14 cellular contexts compared by ENCODE assay signal in genomic region chr2:145764631-145765030, GRCh38.
DNase-seq lines count a peak whose midpoint lies in the region; ATAC-seq and TF ChIP-seq lines count a peak whose summit lies in the region.
"Had no signal": no experiment of that assay in that cellular context is flagged by ENCODE, and none has a peak within 500 bp of the region (broad histone marks: within the 10 kb centered on the region; RNA-seq: fewer than 3 reads in every experiment).

No MANE protein-coding gene starts in this region.

- H3K4me1 ChIP-seq in left ventricle myocardium inferior = peaks cover 8% of the 10 kb centered on the region
- H3K4me1 ChIP-seq: adrenal gland had no signal

- no peak for TF ChIP-seq CTCF in AG09319 (IDR thresholded peaks at IDR 0.05; ENCODE audit: low read depth, low read length)
- no peak for TF ChIP-seq CTCF in left ventricle myocardium inferior (IDR thresholded peaks at IDR 0.05; ENCODE audit: borderline replicate concordance)
- TF ChIP-seq CTCF in WTC11 (IDR thresholded peaks at IDR 0.05) = no peak

- H3K9me3 ChIP-seq in left ventricle myocardium inferior (replicated peaks) = no peaks in the 10 kb centered on the region
- H3K9me3 ChIP-seq: adrenal gland had no signal

- POLR2A ChIA-PET in WTC11 (lab: Charles Lee) = no interaction called here

- no peak overlapping the region for H3K27ac Mint-ChIP-seq in WTC11
- H3K27ac Mint-ChIP-seq: HFFc6 had no signal

- H3K36me3 Mint-ChIP-seq in WTC11 = no peaks in the 10 kb centered on the region

- ATAC-seq in WTC11 (no peak), HG03571 (IDR thresholded peaks at IDR 0.05; ENCODE audit: unreplicated experiment) (no peak)
- ATAC-seq: left lobe of liver had no signal

- H3K27ac ChIP-seq in left ventricle myocardium inferior (replicated peaks) (no peak overlapping the region), caudate nucleus (ENCODE audit: low read depth, low read length) (no peak overlapping the region)
- H3K27ac ChIP-seq: adrenal gland, WERI-Rb-1 had no signal

- H3K9me3 Mint-ChIP-seq in WTC11 = no peaks in the 10 kb centered on the region
- H3K9me3 Mint-ChIP-seq: HFFc6 had no signal

- CTCF ChIA-PET in WTC11 (lab: Charles Lee) = interaction anchor here (1.5 kb wide), 1 partner anchor 12 kb away, joined by 5 read pairs; no protein-coding TSS in a partner anchor

- H3K4me3 ChIP-seq in left ventricle myocardium inferior = no peak overlapping the region
- H3K4me3 ChIP-seq: adrenal gland had no signal

- no peaks in the 10 kb centered on the region for H3K27me3 ChIP-seq in left ventricle myocardium inferior (ENCODE audit: low read depth)
- H3K27me3 ChIP-seq: adrenal gland had no signal

- no peaks in the 10 kb centered on the region for H3K27me3 Mint-ChIP-seq in WTC11 (ENCODE audit: low read depth)

- intact Hi-C loops in left ventricle myocardium inferior (cut with micrococcal nuclease) = no loop called here

- peak; percentile 47 for DNase-seq in AG09319 (ENCODE audit: extremely low read depth, low read depth)
- DNase-seq in NCI-H1092 (lab: John Stamatoyannopoulos, UW) = peak; percentile 73
- peak; percentile 79 for DNase-seq in NCI-H748 (lab: John Stamatoyannopoulos, UW; ENCODE audit: unreplicated experiment)
- peak; percentile 60 for DNase-seq in left ventricle myocardium inferior
- no peak for DNase-seq in AG20443 (ENCODE audit: low spot score)
- no peak for DNase-seq in caudate nucleus (lab: John Stamatoyannopoulos, UW)
- DNase-seq in WTC11 (ENCODE audit: low spot score) = no peak
- DNase-seq: HFFc6, NCI-H526 treated with DMSO at 0.1 percent for 48 hours, SHP77 treated with DMSO at 0.1 percent for 48 hours, WERI-Rb-1 had no signal

- peaks cover 14% of the 10 kb centered on the region for H3K4me1 Mint-ChIP-seq in WTC11

- no peaks in the 10 kb centered on the region for H3K36me3 ChIP-seq in left ventricle myocardium inferior
- H3K36me3 ChIP-seq: adrenal gland, WERI-Rb-1 had no signal

- H3K4me3 Mint-ChIP-seq in WTC11 = no peak overlapping the region
- H3K4me3 Mint-ChIP-seq: HFFc6 had no signal

TF ChIP-seq in WTC11, 78 proteins besides CTCF, POLR2A, EP300 and RAD21:
- TF ChIP-seq, protein P1, sequence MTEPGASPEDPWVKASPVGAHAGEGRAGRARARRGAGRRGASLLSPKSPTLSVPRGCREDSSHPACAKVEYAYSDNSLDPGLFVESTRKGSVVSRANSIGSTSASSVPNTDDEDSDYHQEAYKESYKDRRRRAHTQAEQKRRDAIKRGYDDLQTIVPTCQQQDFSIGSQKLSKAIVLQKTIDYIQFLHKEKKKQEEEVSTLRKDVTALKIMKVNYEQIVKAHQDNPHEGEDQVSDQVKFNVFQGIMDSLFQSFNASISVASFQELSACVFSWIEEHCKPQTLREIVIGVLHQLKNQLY (CRISPR knock-in tag; IDR thresholded peaks at IDR 0.05) = no peak
- TF ChIP-seq, protein P2, sequence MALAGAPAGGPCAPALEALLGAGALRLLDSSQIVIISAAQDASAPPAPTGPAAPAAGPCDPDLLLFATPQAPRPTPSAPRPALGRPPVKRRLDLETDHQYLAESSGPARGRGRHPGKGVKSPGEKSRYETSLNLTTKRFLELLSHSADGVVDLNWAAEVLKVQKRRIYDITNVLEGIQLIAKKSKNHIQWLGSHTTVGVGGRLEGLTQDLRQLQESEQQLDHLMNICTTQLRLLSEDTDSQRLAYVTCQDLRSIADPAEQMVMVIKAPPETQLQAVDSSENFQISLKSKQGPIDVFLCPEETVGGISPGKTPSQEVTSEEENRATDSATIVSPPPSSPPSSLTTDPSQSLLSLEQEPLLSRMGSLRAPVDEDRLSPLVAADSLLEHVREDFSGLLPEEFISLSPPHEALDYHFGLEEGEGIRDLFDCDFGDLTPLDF (CRISPR knock-in tag; IDR thresholded peaks at IDR 0.05) = no peak
- no peak for TF ChIP-seq OVOL2 (CRISPR knock-in tag; IDR thresholded peaks at IDR 0.05; ENCODE audit: borderline replicate concordance)

Comparison
In these comparisons a context has a peak if more than half of its experiments do, and no peak if none do; other contexts are left out.
1. DNase-seq: peak in AG09319 (single experiment), NCI-H1092 (single experiment), NCI-H748 (single experiment) and left ventricle myocardium inferior (single experiment); none in AG20443 (single experiment), caudate nucleus (0 of 61) and WTC11 (single experiment).